In genomic region chr3:112128843-112129727, GRCh38 we compare ENCODE assay signal across 9 cellular contexts. TPM values are rescaled to one million over a fixed set of nuclear protein-coding genes. Genes with fewer than 3 reads are reported as not detected.
DNase-seq lines count a peak whose midpoint lies in the region; TF ChIP-seq lines count a peak whose summit lies in the region.
"Had no signal": no experiment of that assay in that cellular context is flagged by ENCODE, and none has a peak within 500 bp of the region (broad histone marks: within the 10 kb centered on the region; RNA-seq: fewer than 3 reads in every experiment).

No MANE protein-coding gene starts in this region.

- no peaks in the 10 kb centered on the region for H3K23me2 ChIP-seq in H9 (ENCODE audit: insufficient read length, low read depth, low read length, poor library complexity, severe bottlenecking)

- no peaks in the 10 kb centered on the region for H3K27me3 Mint-ChIP-seq in H9 (ENCODE audit: low read depth)
- no peaks in the 10 kb centered on the region for H3K27me3 Mint-ChIP-seq in activated naive CD8-positive, alpha-beta T cell

- H3K9me3 ChIP-seq in H9 (ENCODE audit: control insufficient read depth, low read depth, low read length): no peaks in the 10 kb centered on the region

- H3K4me1 ChIP-seq in H9 (ENCODE audit: insufficient read depth, low read length): peaks cover 16% of the 10 kb centered on the region; the same call in 1 of the 2 replicates

- H4K91ac ChIP-seq in H9 (ENCODE audit: insufficient read length, low read depth, low read length): no peak overlapping the region

- no peak overlapping the region for H2BK120ac ChIP-seq in H9 (ENCODE audit: low read depth, low read length, poor library complexity, severe bottlenecking)

- no peaks in the 10 kb centered on the region for H3K9me3 Mint-ChIP-seq in H9
- no peaks in the 10 kb centered on the region for H3K9me3 Mint-ChIP-seq in activated naive CD8-positive, alpha-beta T cell (ENCODE audit: low read depth)

- H2BK20ac ChIP-seq in H9 (ENCODE audit: low read depth, low read length, poor library complexity, severe bottlenecking): no peak overlapping the region

- peak overlapping the region; percentile 80 for H3K4me3 ChIP-seq in GM12875 (ENCODE audit: low read depth, low read length)

- no peak overlapping the region for H2AK5ac ChIP-seq in H9 (ENCODE audit: insufficient read length, low read length)

- H3K4me3 Mint-ChIP-seq in H9: no peak overlapping the region; a peak in 1 of 5 replicates
- H3K4me3 Mint-ChIP-seq in activated naive CD8-positive, alpha-beta T cell: peak overlapping the region; percentile 48

- no peak overlapping the region for H2BK15ac ChIP-seq in H9 (ENCODE audit: low read depth, low read length)

- H3K23ac ChIP-seq in H9 (ENCODE audit: insufficient read length, low read depth, low read length): no peak overlapping the region

- H3K18ac ChIP-seq in H9 (ENCODE audit: insufficient read length, low read depth, low read length): no peak overlapping the region

- no peaks in the 10 kb centered on the region for H3K79me2 ChIP-seq in H9 (ENCODE audit: insufficient read depth, low read length)

- peak overlapping the region in 1 of 3 experiments; percentile 39; a peak in 2 of 7 replicates for H3K27ac Mint-ChIP-seq in H9
- H3K27ac Mint-ChIP-seq in activated naive CD8-positive, alpha-beta T cell: peak overlapping the region; percentile 52

- H2AFZ ChIP-seq in H9 (ENCODE audit: low read length): no peak overlapping the region

- peak; percentile 61 for DNase-seq in H9
- peak; percentile 23 to 61 for DNase-seq in NOMO-1 (lab: John Stamatoyannopoulos, UW; ENCODE audit: unreplicated experiment in 2 of 2)
- DNase-seq in stimulated activated CD4-positive, alpha-beta T cell treated with anti-CD3 and anti-CD28 coated beads, Interleukin-4, amount 100 ng/mL, for 1 hour: peak; percentile 40
- no peak for DNase-seq in cardiac septum (ENCODE audit: low spot score)
- DNase-seq in ecto neural progenitor cell (ENCODE audit: low spot score): no peak
- no peak for DNase-seq in globus pallidus (ENCODE audit: low spot score)

- intact Hi-C loops in cardiac septum (cut with DNase I): no loop called here

- no CpG with 5 or more reads among the region's 7 CpGs for WGBS in H9 (ENCODE audit: extremely low coverage, insufficient read length, low lambda C conversion rate)

- peak overlapping the region; percentile 10 for H3T11ph ChIP-seq in H9 (ENCODE audit: low read length)

- no peak overlapping the region for H2BK12ac ChIP-seq in H9 (ENCODE audit: insufficient read length, low read depth, low read length)

- no peak for TF ChIP-seq CTCF in GM12875 (IDR thresholded peaks at IDR 0.05; ENCODE audit: borderline replicate concordance, insufficient read depth, low read depth, low read length)
- TF ChIP-seq CTCF in H9 (conservative IDR thresholded peaks at IDR 0.05): no peak

- no peak overlapping the region; the same call in 1 of the 2 replicates for H3K4ac ChIP-seq in H9 (ENCODE audit: low read depth, low read length)

- H4K20me1 ChIP-seq in H9 (ENCODE audit: control insufficient read depth, insufficient read depth, insufficient read length): no peaks in the 10 kb centered on the region

- H3K27ac ChIP-seq in H9 (ENCODE audit: insufficient read length, low read depth, low read length): no peak overlapping the region

- no peak overlapping the region for H2BK5ac ChIP-seq in H9 (ENCODE audit: insufficient read length, low read length)

- no peak overlapping the region for H4K5ac ChIP-seq in H9 (ENCODE audit: insufficient read length, low read depth, low read length)

- no peak overlapping the region for H3K9ac ChIP-seq in H9 (ENCODE audit: extremely low read depth, insufficient read length, low read length)

- H3K14ac ChIP-seq in H9 (ENCODE audit: insufficient read depth, low read length): no peak overlapping the region

- H3K56ac ChIP-seq in H9 (ENCODE audit: insufficient read length, low read depth, low read length): no peak overlapping the region

- no peaks in the 10 kb centered on the region for H3K27me3 ChIP-seq in H9 (ENCODE audit: insufficient read depth, low read length)

- H4K8ac ChIP-seq in H9 (replicated peaks; ENCODE audit: insufficient read length, low read depth, low read length): no peak overlapping the region

- H3K4me1 Mint-ChIP-seq in H9: peaks cover 42 to 59% of the 10 kb centered on the region in 2 experiments
- H3K4me1 Mint-ChIP-seq in activated naive CD8-positive, alpha-beta T cell (ENCODE audit: low read depth): peaks cover 84% of the 10 kb centered on the region

- no peak overlapping the region for H3K4me2 ChIP-seq in H9 (ENCODE audit: insufficient read depth, insufficient read length, low read length)

- H3K36me3 Mint-ChIP-seq in H9 (ENCODE audit: insufficient read depth in 1 of 3, low read depth in 3 of 3): no peaks in the 10 kb centered on the region; a peak in 1 of 7 replicates
- H3K36me3 Mint-ChIP-seq in activated naive CD8-positive, alpha-beta T cell: peaks cover 5% of the 10 kb centered on the region

- no peaks in the 10 kb centered on the region for H3K79me1 ChIP-seq in H9 (ENCODE audit: insufficient read depth, low read depth, low read length, poor library complexity, severe bottlenecking)

RNA-seq across cellular contexts. Expression of gene GCSAM, which starts 4.0 kb away (rescaled TPM):
- not detected in 2 replicates for total RNA-seq in H9 (2021)
- not detected for total RNA-seq in cardiac septum
- total RNA-seq: lung microvascular endothelial cell had no signal

RNA-seq across cellular contexts. Expression of gene C3orf52, which starts 42.9 kb away (rescaled TPM):
- total RNA-seq in H9 (2021): 11.1 and 11.2 TPM in 2 replicates
- 5.1 TPM for total RNA-seq in cardiac septum

Comparison
In these comparisons a context has a peak if more than half of its experiments do, and no peak if none do; other contexts are left out.
1. DNase-seq: peak in H9 (single experiment), NOMO-1 (2 of 2) and stimulated activated CD4-positive, alpha-beta T cell treated with anti-CD3 and anti-CD28 coated beads, Interleukin-4, amount 100 ng/mL, for 1 hour (single experiment); none in cardiac septum (single experiment), ecto neural progenitor cell (single experiment) and globus pallidus (single experiment).